ENCODE assay signal across 8 cellular contexts in the genomic region with DNA sequence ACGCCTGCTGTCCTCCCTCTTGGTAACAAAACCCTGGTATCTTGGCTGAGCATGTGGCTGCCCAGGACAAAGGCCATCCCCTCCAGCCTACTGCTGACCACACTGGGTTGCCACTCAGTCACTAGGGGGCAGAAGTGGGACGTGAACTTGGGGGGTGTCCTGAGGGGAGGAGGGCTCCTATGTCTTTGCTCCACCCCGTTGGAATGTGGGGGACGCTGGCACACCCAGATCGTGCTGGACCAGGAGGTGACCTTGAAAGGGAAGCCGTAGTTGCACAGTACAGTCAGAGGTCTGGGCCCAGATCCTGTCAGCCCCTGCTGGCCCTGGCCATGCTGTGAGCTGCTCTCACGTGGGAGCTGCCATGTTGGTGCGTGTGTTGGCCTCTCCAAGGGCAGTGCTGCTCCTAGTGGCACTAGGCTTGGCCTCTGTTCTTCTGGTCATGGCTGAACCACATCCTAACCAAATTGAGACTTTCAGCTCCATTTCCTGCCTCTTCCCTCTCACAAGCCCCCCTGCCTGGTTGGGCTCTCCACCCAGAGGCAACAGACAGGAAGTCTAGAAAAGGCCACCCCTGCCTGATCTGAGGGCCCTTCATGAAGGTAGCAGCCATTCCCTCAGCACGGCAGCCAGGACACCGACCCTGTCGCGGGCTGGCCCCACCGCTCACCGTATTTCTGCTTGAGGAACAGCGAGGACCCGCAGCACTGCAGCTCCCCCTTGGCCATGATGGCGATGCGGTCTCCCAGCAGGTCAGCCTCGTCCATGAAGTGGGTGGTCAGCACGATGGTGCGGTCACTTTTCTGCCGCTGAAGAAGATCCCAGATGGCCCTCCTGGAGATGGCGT. TPM values are rescaled to one million over a fixed set of nuclear protein-coding genes. Genes with fewer than 3 reads are reported as not detected.
DNase-seq lines count a peak whose midpoint lies in the region; ATAC-seq and TF ChIP-seq lines count a peak whose summit lies in the region.

No MANE protein-coding gene starts in this region.

- no peaks in the 10 kb centered on the region for H3K9me3 ChIP-seq in H9 (ENCODE audit: control insufficient read depth, low read depth, low read length)

- no peak overlapping the region for H2BK15ac ChIP-seq in H9 (ENCODE audit: low read depth, low read length)

- H3K79me2 ChIP-seq in H9 (ENCODE audit: insufficient read depth, low read length) = no peaks in the 10 kb centered on the region

- no peak overlapping the region for H3K4me2 ChIP-seq in H9 (ENCODE audit: insufficient read depth, insufficient read length, low read length)

- no peaks in the 10 kb centered on the region for H3K23me2 ChIP-seq in H9 (ENCODE audit: insufficient read length, low read depth, low read length, poor library complexity, severe bottlenecking)

- no peaks in the 10 kb centered on the region; the same call in 1 of the 2 replicates for H3K27me3 Mint-ChIP-seq in H9 (ENCODE audit: low read depth)
- no peaks in the 10 kb centered on the region for H3K27me3 Mint-ChIP-seq in activated T-helper 17 cell treated with anti-CD3 and anti-CD28 coated beads, Interleukin-2, amount 50 U/mL, for 72 hours

- H3K27me3 ChIP-seq in H9 (ENCODE audit: insufficient read depth, low read length) = no peaks in the 10 kb centered on the region

- no peaks in the 10 kb centered on the region for H4K20me1 ChIP-seq in H9 (ENCODE audit: control insufficient read depth, insufficient read depth, insufficient read length)

- H2AFZ ChIP-seq in H9 (ENCODE audit: low read length) = no peak overlapping the region

- H3K9ac ChIP-seq in H9 (ENCODE audit: extremely low read depth, insufficient read length, low read length) = no peak overlapping the region

- no peak overlapping the region for H3K56ac ChIP-seq in H9 (ENCODE audit: insufficient read length, low read depth, low read length)

- no peak overlapping the region for H3K23ac ChIP-seq in H9 (ENCODE audit: insufficient read length, low read depth, low read length)

- no peak overlapping the region for H2BK12ac ChIP-seq in H9 (ENCODE audit: insufficient read length, low read depth, low read length)

- H3K27ac ChIP-seq in H9 (ENCODE audit: insufficient read length, low read depth, low read length) = no peak overlapping the region

- H3K18ac ChIP-seq in H9 (ENCODE audit: insufficient read length, low read depth, low read length) = peak overlapping the region; percentile 2

- H3K14ac ChIP-seq in H9 (ENCODE audit: insufficient read depth, low read length) = no peak overlapping the region; the same call in 1 of the 2 replicates

- no peaks in the 10 kb centered on the region for H3K36me3 Mint-ChIP-seq in H9 (ENCODE audit: insufficient read depth in 1 of 3, low read depth in 3 of 3)
- H3K36me3 Mint-ChIP-seq in activated T-helper 17 cell treated with anti-CD3 and anti-CD28 coated beads, Interleukin-2, amount 50 U/mL, for 72 hours (ENCODE audit: low read depth) = no peaks in the 10 kb centered on the region

- H2BK5ac ChIP-seq in H9 (ENCODE audit: insufficient read length, low read length) = no peak overlapping the region

- no peaks in the 10 kb centered on the region for H3K4me1 Mint-ChIP-seq in H9
- H3K4me1 Mint-ChIP-seq in activated T-helper 17 cell treated with anti-CD3 and anti-CD28 coated beads, Interleukin-2, amount 50 U/mL, for 72 hours = no peaks in the 10 kb centered on the region

- no peak overlapping the region for H3K27ac Mint-ChIP-seq in H9
- no peak overlapping the region for H3K27ac Mint-ChIP-seq in activated T-helper 17 cell treated with anti-CD3 and anti-CD28 coated beads, Interleukin-2, amount 50 U/mL, for 72 hours

- H3K79me1 ChIP-seq in H9 (ENCODE audit: insufficient read depth, low read depth, low read length, poor library complexity, severe bottlenecking) = no peaks in the 10 kb centered on the region

- DNase-seq in COLO668 (lab: John Stamatoyannopoulos, UW; ENCODE audit: unreplicated experiment) = peak; percentile 24
- DNase-seq in H9 = peak; percentile 71
- DNase-seq in iris pigment epithelial cell (ENCODE audit: low read depth) = peak; percentile 30
- no peak for DNase-seq in NOMO-1 treated with DMSO at 0.1 percent for 48 hours (lab: John Stamatoyannopoulos, UW; ENCODE audit: unreplicated experiment)
- DNase-seq in anterior cingulate cortex (lab: John Stamatoyannopoulos, UW) = no peak
- DNase-seq in NCI-H2081 treated with DMSO at 0.1 percent for 48 hours (lab: John Stamatoyannopoulos, UW) = no peak

- no peak overlapping the region for H4K8ac ChIP-seq in H9 (replicated peaks; ENCODE audit: insufficient read length, low read depth, low read length)

- no peak overlapping the region for H2AK5ac ChIP-seq in H9 (ENCODE audit: insufficient read length, low read length)

- no peak overlapping the region for H4K91ac ChIP-seq in H9 (ENCODE audit: insufficient read length, low read depth, low read length)

- peak; percentile 67 for TF ChIP-seq CTCF in H9 (conservative IDR thresholded peaks at IDR 0.05)

- whole genome bisulfite sequencing in H9 (ENCODE audit: extremely low coverage, insufficient read length, low lambda C conversion rate) = no CpG with 5 or more reads among the region's 23 CpGs

- peak; percentile 62 for ATAC-seq in activated T-helper 17 cell treated with anti-CD3 and anti-CD28 coated beads, Interleukin-2, amount 50 U/mL, for 72 hours (replicated peaks)
- ATAC-seq in HG03196 (IDR thresholded peaks at IDR 0.05; ENCODE audit: unreplicated experiment) = no peak

- H2BK120ac ChIP-seq in H9 (ENCODE audit: low read depth, low read length, poor library complexity, severe bottlenecking) = no peak overlapping the region

- H3K4me3 Mint-ChIP-seq in H9 = no peak overlapping the region
- H3K4me3 Mint-ChIP-seq in activated T-helper 17 cell treated with anti-CD3 and anti-CD28 coated beads, Interleukin-2, amount 50 U/mL, for 72 hours = no peak overlapping the region

- no peak overlapping the region for H4K5ac ChIP-seq in H9 (ENCODE audit: insufficient read length, low read depth, low read length)

- 0 out of 2 replicates have a peak, but pooled peaks cover 3% of the 10 kb centered on the region for H3K4me1 ChIP-seq in H9 (ENCODE audit: insufficient read depth, low read length)

- no peak overlapping the region for H3T11ph ChIP-seq in H9 (ENCODE audit: low read length)

- H3K9me3 Mint-ChIP-seq in H9 = no peaks in the 10 kb centered on the region
- H3K9me3 Mint-ChIP-seq in activated T-helper 17 cell treated with anti-CD3 and anti-CD28 coated beads, Interleukin-2, amount 50 U/mL, for 72 hours = no peaks in the 10 kb centered on the region

- H2BK20ac ChIP-seq in H9 (ENCODE audit: low read depth, low read length, poor library complexity, severe bottlenecking) = no peak overlapping the region

- H3K4ac ChIP-seq in H9 (ENCODE audit: low read depth, low read length) = no peak overlapping the region

RNA-seq across cellular contexts. Expression of a gene that starts 29.0 kb away (rescaled TPM):
- 384 and 394 TPM in 2 replicates for total RNA-seq in H9 (2021)
- 100 to 1,000 TPM; 205 to 314 TPM for total RNA-seq in activated T-helper 17 cell treated with anti-CD3 and anti-CD28 coated beads, Interleukin-2, amount 50 U/mL, for 72 hours

RNA-seq across cellular contexts. Expression of a gene that starts 43.6 kb away (rescaled TPM):
- 8.0 and 9.5 TPM in 2 replicates for total RNA-seq in H9 (2021)
- total RNA-seq in activated T-helper 17 cell treated with anti-CD3 and anti-CD28 coated beads, Interleukin-2, amount 50 U/mL, for 72 hours = 1 to 10 TPM; 4.7 to 5.2 TPM

RNA-seq across cellular contexts. Expression of a gene that starts 45.5 kb away (rescaled TPM):
- 90.0 and 95.4 TPM in 2 replicates for total RNA-seq in H9 (2021)
- 10 to 100 TPM; 36.7 to 50.6 TPM for total RNA-seq in activated T-helper 17 cell treated with anti-CD3 and anti-CD28 coated beads, Interleukin-2, amount 50 U/mL, for 72 hours

Comparison
In these comparisons a context has a peak if more than half of its experiments do, and no peak if none do; other contexts are left out.
1. DNase-seq: peak in COLO668 (single experiment), H9 (single experiment) and iris pigment epithelial cell (single experiment); none in NOMO-1 treated with DMSO at 0.1 percent for 48 hours (single experiment), anterior cingulate cortex (0 of 58) and NCI-H2081 treated with DMSO at 0.1 percent for 48 hours (single experiment).